1 cellular context compared by ENCODE assay signal in genomic region chr6:13495818-13496217, GRCh38.
TF ChIP-seq lines count a peak whose summit lies in the region.

No MANE protein-coding gene starts in this region.

TF ChIP-seq in WTC11, 78 proteins besides CTCF, POLR2A, EP300 and RAD21 (continued from another document):
- TF ChIP-seq ARID4B (CRISPR knock-in tag; IDR thresholded peaks at IDR 0.05; ENCODE audit: borderline replicate concordance) (no peak), TEAD1 (CRISPR knock-in tag; IDR thresholded peaks at IDR 0.05) (no peak), AFF4 (CRISPR knock-in tag; IDR thresholded peaks at IDR 0.05; ENCODE audit: borderline replicate concordance) (no peak), NFATC4 (CRISPR knock-in tag; IDR thresholded peaks at IDR 0.05) (no peak), E2F4 (CRISPR knock-in tag; IDR thresholded peaks at IDR 0.05; ENCODE audit: borderline replicate concordance, low read depth) (no peak), SMAD3 (CRISPR knock-in tag; IDR thresholded peaks at IDR 0.05; ENCODE audit: borderline replicate concordance) (no peak), ZNF423 (CRISPR knock-in tag; IDR thresholded peaks at IDR 0.05) (no peak), ESRRA (CRISPR knock-in tag; IDR thresholded peaks at IDR 0.05; ENCODE audit: borderline replicate concordance) (no peak)
